In the genomic region with DNA sequence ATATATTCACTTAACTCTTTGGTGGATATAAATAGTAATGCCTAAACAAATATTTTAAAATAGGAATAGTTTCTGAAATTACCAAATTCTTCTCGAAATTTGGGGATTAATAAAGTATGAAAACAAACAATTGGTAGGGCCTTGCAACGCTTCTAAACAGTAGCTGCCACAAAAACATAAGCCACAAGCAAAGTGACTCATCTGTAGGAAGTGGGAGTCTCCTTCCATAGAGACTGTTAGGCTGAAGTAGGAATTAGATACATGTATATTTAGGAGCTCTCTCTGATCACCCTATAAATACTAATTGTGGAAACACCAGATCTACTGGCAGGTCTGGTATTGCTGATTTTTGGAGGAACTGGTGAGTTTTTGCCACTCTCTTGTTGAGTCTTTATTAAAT, we compare ENCODE assay signal across 1 cellular context.
TF ChIP-seq lines count a peak whose summit lies in the region.

No MANE protein-coding gene starts in this region.

TF ChIP-seq in K562, 482 proteins besides CTCF, POLR2A, EP300 and RAD21:
- TF ChIP-seq, protein P1, sequence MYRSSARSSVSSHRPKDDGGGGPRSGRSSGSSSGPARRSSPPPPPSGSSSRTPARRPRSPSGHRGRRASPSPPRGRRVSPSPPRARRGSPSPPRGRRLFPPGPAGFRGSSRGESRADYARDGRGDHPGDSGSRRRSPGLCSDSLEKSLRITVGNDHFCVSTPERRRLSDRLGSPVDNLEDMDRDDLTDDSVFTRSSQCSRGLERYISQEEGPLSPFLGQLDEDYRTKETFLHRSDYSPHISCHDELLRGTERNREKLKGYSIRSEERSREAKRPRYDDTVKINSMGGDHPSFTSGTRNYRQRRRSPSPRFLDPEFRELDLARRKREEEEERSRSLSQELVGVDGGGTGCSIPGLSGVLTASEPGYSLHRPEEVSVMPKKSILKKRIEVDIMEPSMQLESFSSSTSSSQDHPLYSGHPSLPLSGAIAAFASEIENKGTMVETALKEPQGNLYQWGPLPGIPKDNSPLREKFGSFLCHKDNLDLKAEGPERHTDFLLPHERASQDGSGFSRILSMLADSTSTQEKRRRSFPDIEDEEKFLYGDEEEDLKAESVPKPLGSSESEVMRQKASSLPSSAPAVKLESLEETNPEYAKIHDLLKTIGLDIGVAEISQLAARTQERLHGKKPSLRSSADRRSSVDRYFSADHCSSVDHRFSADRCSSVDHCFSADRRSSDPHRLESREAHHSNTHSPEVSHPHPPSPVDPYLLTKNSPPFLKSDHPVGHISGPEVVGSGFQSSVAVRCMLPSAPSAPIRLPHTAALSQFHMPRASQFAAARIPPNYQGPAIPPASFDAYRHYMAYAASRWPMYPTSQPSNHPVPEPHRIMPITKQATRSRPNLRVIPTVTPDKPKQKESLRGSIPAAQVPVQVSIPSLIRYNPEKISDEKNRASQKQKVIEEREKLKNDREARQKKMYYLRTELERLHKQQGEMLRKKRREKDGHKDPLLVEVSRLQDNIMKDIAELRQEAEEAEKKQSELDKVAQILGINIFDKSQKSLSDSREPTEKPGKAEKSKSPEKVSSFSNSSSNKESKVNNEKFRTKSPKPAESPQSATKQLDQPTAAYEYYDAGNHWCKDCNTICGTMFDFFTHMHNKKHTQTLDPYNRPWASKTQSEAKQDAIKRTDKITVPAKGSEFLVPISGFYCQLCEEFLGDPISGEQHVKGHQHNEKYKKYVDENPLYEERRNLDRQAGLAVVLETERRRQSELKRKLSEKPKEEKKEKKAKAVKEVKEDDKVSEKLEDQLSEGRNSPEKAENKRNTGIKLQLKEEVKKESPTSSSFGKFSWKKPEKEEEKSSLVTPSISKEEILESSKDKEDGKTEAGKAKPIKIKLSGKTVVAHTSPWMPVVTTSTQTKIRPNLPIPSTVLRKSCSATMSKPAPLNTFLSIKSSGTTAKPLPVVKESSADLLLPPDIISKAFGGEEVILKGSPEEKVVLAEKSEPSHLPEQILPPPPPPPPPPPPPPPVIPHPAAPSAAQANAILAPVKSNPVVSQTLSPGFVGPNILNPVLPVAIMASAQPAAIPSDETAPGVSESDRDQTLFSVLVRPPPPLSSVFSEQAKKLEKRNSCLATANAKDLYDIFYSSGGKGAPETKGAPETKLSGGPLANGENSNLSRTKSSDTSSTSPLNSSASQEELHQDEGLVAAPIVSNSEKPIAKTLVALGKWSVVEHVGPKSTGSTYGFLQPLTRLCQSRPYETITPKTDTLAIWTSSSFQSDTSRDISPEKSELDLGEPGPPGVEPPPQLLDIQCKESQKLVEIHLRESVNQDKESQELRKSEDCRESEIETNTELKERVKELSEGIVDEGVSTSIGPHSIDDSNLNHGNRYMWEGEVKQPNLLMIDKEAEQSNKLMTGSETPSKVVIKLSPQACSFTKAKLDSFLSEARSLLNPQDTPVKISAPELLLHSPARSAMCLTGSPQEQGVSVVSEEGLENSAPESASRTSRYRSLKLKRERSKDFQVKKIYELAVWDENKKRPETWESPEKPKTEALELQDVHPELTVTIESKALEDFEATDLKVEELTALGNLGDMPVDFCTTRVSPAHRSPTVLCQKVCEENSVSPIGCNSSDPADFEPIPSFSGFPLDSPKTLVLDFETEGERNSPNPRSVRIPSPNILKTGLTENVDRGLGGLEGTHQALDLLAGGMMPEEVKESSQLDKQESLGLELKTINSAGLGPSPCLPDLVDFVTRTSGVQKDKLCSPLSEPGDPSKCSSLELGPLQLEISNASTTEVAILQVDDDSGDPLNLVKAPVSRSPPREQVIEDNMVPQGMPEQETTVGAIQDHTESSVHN (IDR thresholded peaks at IDR 0.05; ENCODE audit: borderline replicate concordance in 1 of 2, low read depth in 1 of 2), result no peak
- TF ChIP-seq, protein P2, sequence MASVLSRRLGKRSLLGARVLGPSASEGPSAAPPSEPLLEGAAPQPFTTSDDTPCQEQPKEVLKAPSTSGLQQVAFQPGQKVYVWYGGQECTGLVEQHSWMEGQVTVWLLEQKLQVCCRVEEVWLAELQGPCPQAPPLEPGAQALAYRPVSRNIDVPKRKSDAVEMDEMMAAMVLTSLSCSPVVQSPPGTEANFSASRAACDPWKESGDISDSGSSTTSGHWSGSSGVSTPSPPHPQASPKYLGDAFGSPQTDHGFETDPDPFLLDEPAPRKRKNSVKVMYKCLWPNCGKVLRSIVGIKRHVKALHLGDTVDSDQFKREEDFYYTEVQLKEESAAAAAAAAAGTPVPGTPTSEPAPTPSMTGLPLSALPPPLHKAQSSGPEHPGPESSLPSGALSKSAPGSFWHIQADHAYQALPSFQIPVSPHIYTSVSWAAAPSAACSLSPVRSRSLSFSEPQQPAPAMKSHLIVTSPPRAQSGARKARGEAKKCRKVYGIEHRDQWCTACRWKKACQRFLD (CRISPR knock-in tag; IDR thresholded peaks at IDR 0.05), result peak; percentile 19; the same call in 1 of the 2 replicates
- TF ChIP-seq ZNF830 (CRISPR knock-in tag; IDR thresholded peaks at IDR 0.05) (no peak), FOSL1 (tag; conservative IDR thresholded peaks at IDR 0.05) (peak; percentile 73), NR1H2 (CRISPR knock-in tag; IDR thresholded peaks at IDR 0.05) (no peak), GABPA (tag; conservative IDR thresholded peaks at IDR 0.05; ENCODE audit: low read depth) (peak; percentile 30; the same call in 1 of the 2 replicates), TFAM (CRISPR knock-in tag; conservative IDR thresholded peaks at IDR 0.05) (no peak), JUND (IDR thresholded peaks at IDR 0.05; ENCODE audit: borderline replicate concordance, low read depth, low read length) (peak; percentile 68), JUND (tag; IDR thresholded peaks at IDR 0.05; ENCODE audit: borderline replicate concordance, low read depth, low read length) (peak; percentile 55; the same call in 1 of the 3 replicates)
- TF ChIP-seq, protein P3, sequence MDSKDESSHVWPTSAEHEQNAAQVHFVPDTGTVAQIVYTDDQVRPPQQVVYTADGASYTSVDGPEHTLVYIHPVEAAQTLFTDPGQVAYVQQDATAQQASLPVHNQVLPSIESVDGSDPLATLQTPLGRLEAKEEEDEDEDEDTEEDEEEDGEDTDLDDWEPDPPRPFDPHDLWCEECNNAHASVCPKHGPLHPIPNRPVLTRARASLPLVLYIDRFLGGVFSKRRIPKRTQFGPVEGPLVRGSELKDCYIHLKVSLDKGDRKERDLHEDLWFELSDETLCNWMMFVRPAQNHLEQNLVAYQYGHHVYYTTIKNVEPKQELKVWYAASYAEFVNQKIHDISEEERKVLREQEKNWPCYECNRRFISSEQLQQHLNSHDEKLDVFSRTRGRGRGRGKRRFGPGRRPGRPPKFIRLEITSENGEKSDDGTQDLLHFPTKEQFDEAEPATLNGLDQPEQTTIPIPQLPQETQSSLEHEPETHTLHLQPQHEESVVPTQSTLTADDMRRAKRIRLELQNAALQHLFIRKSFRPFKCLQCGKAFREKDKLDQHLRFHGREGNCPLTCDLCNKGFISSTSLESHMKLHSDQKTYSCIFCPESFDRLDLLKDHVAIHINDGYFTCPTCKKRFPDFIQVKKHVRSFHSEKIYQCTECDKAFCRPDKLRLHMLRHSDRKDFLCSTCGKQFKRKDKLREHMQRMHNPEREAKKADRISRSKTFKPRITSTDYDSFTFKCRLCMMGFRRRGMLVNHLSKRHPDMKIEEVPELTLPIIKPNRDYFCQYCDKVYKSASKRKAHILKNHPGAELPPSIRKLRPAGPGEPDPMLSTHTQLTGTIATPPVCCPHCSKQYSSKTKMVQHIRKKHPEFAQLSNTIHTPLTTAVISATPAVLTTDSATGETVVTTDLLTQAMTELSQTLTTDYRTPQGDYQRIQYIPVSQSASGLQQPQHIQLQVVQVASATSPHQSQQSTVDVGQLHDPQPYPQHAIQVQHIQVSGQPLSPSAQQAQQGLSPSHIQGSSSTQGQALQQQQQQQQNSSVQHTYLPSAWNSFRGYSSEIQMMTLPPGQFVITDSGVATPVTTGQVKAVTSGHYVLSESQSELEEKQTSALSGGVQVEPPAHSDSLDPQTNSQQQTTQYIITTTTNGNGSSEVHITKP (IDR thresholded peaks at IDR 0.05; ENCODE audit: partially characterized antibody), result no peak
- TF ChIP-seq, protein P4, sequence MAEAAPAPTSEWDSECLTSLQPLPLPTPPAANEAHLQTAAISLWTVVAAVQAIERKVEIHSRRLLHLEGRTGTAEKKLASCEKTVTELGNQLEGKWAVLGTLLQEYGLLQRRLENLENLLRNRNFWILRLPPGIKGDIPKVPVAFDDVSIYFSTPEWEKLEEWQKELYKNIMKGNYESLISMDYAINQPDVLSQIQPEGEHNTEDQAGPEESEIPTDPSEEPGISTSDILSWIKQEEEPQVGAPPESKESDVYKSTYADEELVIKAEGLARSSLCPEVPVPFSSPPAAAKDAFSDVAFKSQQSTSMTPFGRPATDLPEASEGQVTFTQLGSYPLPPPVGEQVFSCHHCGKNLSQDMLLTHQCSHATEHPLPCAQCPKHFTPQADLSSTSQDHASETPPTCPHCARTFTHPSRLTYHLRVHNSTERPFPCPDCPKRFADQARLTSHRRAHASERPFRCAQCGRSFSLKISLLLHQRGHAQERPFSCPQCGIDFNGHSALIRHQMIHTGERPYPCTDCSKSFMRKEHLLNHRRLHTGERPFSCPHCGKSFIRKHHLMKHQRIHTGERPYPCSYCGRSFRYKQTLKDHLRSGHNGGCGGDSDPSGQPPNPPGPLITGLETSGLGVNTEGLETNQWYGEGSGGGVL (CRISPR knock-in tag; IDR thresholded peaks at IDR 0.05), result no peak
- TF ChIP-seq, protein P5, sequence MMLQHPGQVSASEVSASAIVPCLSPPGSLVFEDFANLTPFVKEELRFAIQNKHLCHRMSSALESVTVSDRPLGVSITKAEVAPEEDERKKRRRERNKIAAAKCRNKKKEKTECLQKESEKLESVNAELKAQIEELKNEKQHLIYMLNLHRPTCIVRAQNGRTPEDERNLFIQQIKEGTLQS (IDR thresholded peaks at IDR 0.05), result 0 out of 2 replicates have a peak, but pooled peaks have one; percentile 44
- TF ChIP-seq, protein P5 (CRISPR knock-in tag; conservative IDR thresholded peaks at IDR 0.05), result no peak
